ENCODE assay signal across 20 cellular contexts in genomic region chr2:148013879-148014278, GRCh38. TPM values are rescaled to one million over a fixed set of nuclear protein-coding genes. Genes with fewer than 3 reads are reported as not detected.
DNase-seq lines count a peak whose midpoint lies in the region; ATAC-seq and TF ChIP-seq lines count a peak whose summit lies in the region.
"Had no signal": no experiment of that assay in that cellular context is flagged by ENCODE, and none has a peak within 500 bp of the region (broad histone marks: within the 10 kb centered on the region; RNA-seq: fewer than 3 reads in every experiment).

No MANE protein-coding gene starts in this region.

- no peak overlapping the region for H2BK120ac ChIP-seq in H9 (ENCODE audit: low read depth, low read length, poor library complexity, severe bottlenecking)

- peaks cover 54% of the 10 kb centered on the region; the same call in 1 of the 2 replicates for H3K79me2 ChIP-seq in H9 (ENCODE audit: insufficient read depth, low read length)

- H2BK20ac ChIP-seq in H9 (ENCODE audit: low read depth, low read length, poor library complexity, severe bottlenecking): no peak overlapping the region

- no peak overlapping the region for H3K23ac ChIP-seq in H9 (ENCODE audit: insufficient read length, low read depth, low read length)

- no peaks in the 10 kb centered on the region for H3K27me3 Mint-ChIP-seq in H9 (ENCODE audit: low read depth)
- H3K27me3 Mint-ChIP-seq: T-cell had no signal

- H3K23me2 ChIP-seq in H9 (ENCODE audit: insufficient read length, low read depth, low read length, poor library complexity, severe bottlenecking): no peaks in the 10 kb centered on the region

- H2BK12ac ChIP-seq in H9 (ENCODE audit: insufficient read length, low read depth, low read length): no peak overlapping the region

- no peak overlapping the region for H3K9ac ChIP-seq in H9 (ENCODE audit: extremely low read depth, insufficient read length, low read length)

- H3K27ac Mint-ChIP-seq in H9: peak overlapping the region in 2 of 3 experiments; percentile 65 to 76; a peak in 2 of 7 replicates
- H3K27ac Mint-ChIP-seq: CD4-positive, CD25-positive, alpha-beta regulatory T cell; HFFc6; T-cell had no signal

- no peak overlapping the region for H3K56ac ChIP-seq in H9 (ENCODE audit: insufficient read length, low read depth, low read length)

- H3K36me3 ChIP-seq in psoas muscle (ENCODE audit: insufficient read depth in 1 of 2, low read depth in 1 of 2) (no peaks in the 10 kb centered on the region), SJCRH30 (no peaks in the 10 kb centered on the region)
- H3K36me3 ChIP-seq: BE2C had no signal

- WGBS in H9 (ENCODE audit: extremely low coverage, insufficient read length, low lambda C conversion rate): no CpG with 5 or more reads among the region's 2 CpGs
- WGBS in psoas muscle, 3 donors: 33 to 50% (median 36%) methylated on average over 2 of the region's 2 CpGs
- WGBS in lower leg skin, 2 donors: 95 to 98% methylated on average over 2 of the region's 2 CpGs

- no peak overlapping the region for H3K4me3 ChIP-seq in fibroblast of pulmonary artery (replicated peaks; ENCODE audit: low read depth, low read length)
- no peak overlapping the region for H3K4me3 ChIP-seq in psoas muscle
- no peak overlapping the region for H3K4me3 ChIP-seq in SJCRH30
- H3K4me3 ChIP-seq in lower leg skin (ENCODE audit: low read depth, poor library complexity, severe bottlenecking): no peak overlapping the region

- H3K27ac ChIP-seq in H9 (ENCODE audit: insufficient read length, low read depth, low read length) (no peak overlapping the region), psoas muscle (peak overlapping the region; percentile 33), SJCRH30 (no peak overlapping the region)

- H2AK5ac ChIP-seq in H9 (ENCODE audit: insufficient read length, low read length): no peak overlapping the region

- H3K4ac ChIP-seq in H9 (ENCODE audit: low read depth, low read length): no peak overlapping the region

- H2AFZ ChIP-seq in H9 (ENCODE audit: low read length): no peak overlapping the region

- peaks cover 23 to 29% of the 10 kb centered on the region in 2 experiments for H3K4me1 Mint-ChIP-seq in H9

- no peaks in the 10 kb centered on the region for H4K20me1 ChIP-seq in H9 (ENCODE audit: control insufficient read depth, insufficient read depth, insufficient read length)

- H3K27me3 ChIP-seq in H9 (ENCODE audit: insufficient read depth, low read length) (no peaks in the 10 kb centered on the region), psoas muscle (ENCODE audit: insufficient read depth in 3 of 3, low read length in 2 of 3) (no peaks in the 10 kb centered on the region), SJCRH30 (no peaks in the 10 kb centered on the region)
- H3K27me3 ChIP-seq: BE2C had no signal

- no peak overlapping the region for H4K5ac ChIP-seq in H9 (ENCODE audit: insufficient read length, low read depth, low read length)

- H3K36me3 Mint-ChIP-seq in H9 (ENCODE audit: insufficient read depth in 1 of 3, low read depth in 3 of 3): peaks cover 0 to 18% (median 15%) of the 10 kb centered on the region in 3 experiments; a peak in 6 of 7 replicates

- TF ChIP-seq CTCF in H9 (conservative IDR thresholded peaks at IDR 0.05): no peak
- TF ChIP-seq CTCF in fibroblast of pulmonary artery (IDR thresholded peaks at IDR 0.05; ENCODE audit: low read length, missing control alignments): no peak
- TF ChIP-seq CTCF in psoas muscle (IDR thresholded peaks at IDR 0.05): no peak
- TF ChIP-seq CTCF in lower leg skin (IDR thresholded peaks at IDR 0.05): no peak

- peak in 2 of 4 donors; percentile 61 to 64 for ATAC-seq in psoas muscle
- ATAC-seq: Panc1, T-cell had no signal

- H3K9me3 ChIP-seq in H9 (ENCODE audit: control insufficient read depth, low read depth, low read length) (no peaks in the 10 kb centered on the region), psoas muscle (no peaks in the 10 kb centered on the region), SJCRH30 (replicated peaks) (no peaks in the 10 kb centered on the region; the same call in 1 of the 2 replicates)
- H3K9me3 ChIP-seq: BE2C had no signal

- H3K9me3 Mint-ChIP-seq in H9: peaks cover 0 to 10% of the 10 kb centered on the region in 2 experiments; a peak in 4 of 5 replicates
- H3K9me3 Mint-ChIP-seq: CD4-positive, CD25-positive, alpha-beta regulatory T cell; HFFc6 had no signal

- no peak overlapping the region for H4K91ac ChIP-seq in H9 (ENCODE audit: insufficient read length, low read depth, low read length)

- no peak overlapping the region for H3K14ac ChIP-seq in H9 (ENCODE audit: insufficient read depth, low read length)

- H3K4me1 ChIP-seq in H9 (ENCODE audit: insufficient read depth, low read length): no peaks in the 10 kb centered on the region
- H3K4me1 ChIP-seq in psoas muscle: peaks cover 30% of the 10 kb centered on the region
- peaks cover 5% of the 10 kb centered on the region for H3K4me1 ChIP-seq in SJCRH30
- H3K4me1 ChIP-seq: BE2C had no signal

- no peak overlapping the region for H3K4me2 ChIP-seq in H9 (ENCODE audit: insufficient read depth, insufficient read length, low read length)

- intact Hi-C loops in psoas muscle (cut with DNase I) (no loop called here), lower leg skin (cut with DNase I; ENCODE audit: low total_unique reads) (loop anchor here (10.0 kb wide), 1 partner anchor 649 kb away; no protein-coding TSS in a partner anchor)

- no peak overlapping the region for H2BK15ac ChIP-seq in H9 (ENCODE audit: low read depth, low read length)

- no peak overlapping the region for H4K8ac ChIP-seq in H9 (replicated peaks; ENCODE audit: insufficient read length, low read depth, low read length)

- peaks cover 6% of the 10 kb centered on the region for H3K79me1 ChIP-seq in H9 (ENCODE audit: insufficient read depth, low read depth, low read length, poor library complexity, severe bottlenecking)

- no peak overlapping the region for H2BK5ac ChIP-seq in H9 (ENCODE audit: insufficient read length, low read length)

- H3K4me3 Mint-ChIP-seq in H9: no peak overlapping the region
- H3K4me3 Mint-ChIP-seq: HFFc6, T-cell had no signal

- TF ChIP-seq POLR2A in lower leg skin (IDR thresholded peaks at IDR 0.05): no peak

- no peak overlapping the region for H3T11ph ChIP-seq in H9 (ENCODE audit: low read length)

- H3K18ac ChIP-seq in H9 (ENCODE audit: insufficient read length, low read depth, low read length): no peak overlapping the region

- no peak for DNase-seq in H9
- peak; percentile 76 for DNase-seq in NCI-H2171 treated with DMSO at 0.1 percent for 48 hours (lab: John Stamatoyannopoulos, UW)
- DNase-seq in fibroblast of pulmonary artery (ENCODE audit: low read depth): peak; percentile 9
- DNase-seq in psoas muscle: no peak
- DNase-seq in activated CD4-positive, alpha-beta T cell treated with anti-CD3 and anti-CD28 coated beads for 4 hours: no peak
- no peak for DNase-seq in SJCRH30
- DNase-seq in lower leg skin (ENCODE audit: low spot score in 2 of 2): no peak
- DNase-seq: BE2C; CD4-positive, CD25-positive, alpha-beta regulatory T cell; DMS79; H7; HFFc6; MM.1S; NCI-H1048; NCI-H1436; NCI-H1930; NCI-H446; NK-92 treated with Interleukin-12 subunit alpha and Interleukin-12 subunit beta, amount 100 ng/mL, for 24 hours; T-cell had no signal

RNA-seq across cellular contexts. Expression of gene ORC4, which starts 6.7 kb away (rescaled TPM):
- total RNA-seq in H9 (2021): 66.0 and 72.9 TPM in 2 replicates
- 10 to 100 TPM; 32.5 to 40.0 (median 37.4) TPM for total RNA-seq in psoas muscle
- polyA plus RNA-seq in psoas muscle: 10 to 100 TPM; 15.1 to 52.0 (median 19.2) TPM
- total RNA-seq in SJCRH30 (2014; rRNA removed; shearing (Covaris generic)): 84.7 and 108 TPM in 2 replicates
- 10 to 100 TPM; 21.6 to 59.4 (median 38.8) TPM for total RNA-seq in lower leg skin

RNA-seq across cellular contexts. Expression of gene MBD5, which starts 7.0 kb away (rescaled TPM):
- total RNA-seq in H9 (2021) (22.1 and 23.1 TPM in 2 replicates), psoas muscle (10 to 100 TPM; 13.9 to 36.5 (median 24.0) TPM), lower leg skin (10 to 100 TPM; 13.5 to 22.3 (median 17.4) TPM)
- 10 to 100 TPM in 1 of 3 donors, 1 to 10 TPM in 2; 3.2 to 17.5 (median 4.7) TPM for polyA plus RNA-seq in psoas muscle
- total RNA-seq in SJCRH30 (2014; rRNA removed; shearing (Covaris generic)): 15.6 and 18.0 TPM in 2 replicates

Comparison
In these comparisons a context has a peak if more than half of its experiments do, and no peak if none do; other contexts are left out.
1. DNase-seq: peak in NCI-H2171 treated with DMSO at 0.1 percent for 48 hours (single experiment) and fibroblast of pulmonary artery (single experiment); none in H9 (single experiment), psoas muscle (0 of 2), activated CD4-positive, alpha-beta T cell treated with anti-CD3 and anti-CD28 coated beads for 4 hours (0 of 2), SJCRH30 (0 of 2) and lower leg skin (0 of 2).